Comparison of ENCODE assay signal across 8 cellular contexts in the genomic region with DNA sequence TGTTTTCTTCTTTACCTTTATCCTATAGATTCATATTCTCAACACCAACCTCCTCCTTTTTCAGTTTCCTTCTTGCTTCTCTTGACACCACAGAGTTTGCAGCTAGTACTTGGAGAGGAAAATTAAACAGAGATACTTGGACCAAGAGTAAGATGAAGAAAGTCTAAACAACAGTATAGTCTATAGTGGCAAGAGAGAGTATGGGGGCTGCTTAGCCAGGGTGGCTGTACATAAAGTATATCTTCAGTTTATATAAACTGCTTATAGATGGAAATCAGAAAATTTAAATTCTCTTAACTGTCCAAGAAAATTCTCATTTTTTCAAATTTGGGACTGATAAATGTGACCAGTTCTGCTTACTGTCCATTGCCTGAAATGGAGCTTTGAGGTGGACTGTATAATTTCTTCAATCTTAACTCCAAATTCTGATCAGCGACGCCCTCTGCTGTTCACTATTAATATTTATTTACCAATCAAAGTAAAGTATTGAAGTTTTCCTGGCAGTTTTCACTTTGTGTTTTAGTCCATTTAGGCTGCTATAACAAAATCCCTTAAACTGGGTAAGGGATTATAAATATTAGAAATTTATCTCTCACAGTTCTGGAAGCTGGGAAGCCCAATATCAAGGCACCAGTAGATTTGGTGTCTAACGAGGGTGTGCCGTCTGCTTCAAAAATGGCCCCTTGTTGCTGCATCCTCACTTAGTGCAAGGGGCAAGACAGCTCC. TPM values are rescaled to one million over a fixed set of nuclear protein-coding genes. Genes with fewer than 3 reads are reported as not detected.
A peak's percentile ranks its signal among the peaks of the same experiment; 100 is the strongest.
DNase-seq lines count a peak whose midpoint lies in the region; ATAC-seq and TF ChIP-seq lines count a peak whose summit lies in the region.

No MANE protein-coding gene starts in this region.

- H3K4me1 Mint-ChIP-seq in T-helper 1 cell treated with Interleukin-12 subunit alpha and Interleukin-12 subunit beta and Interleukin-4 antibody, amounts not matched to agents 30 μg/mL and 1 μg/mL, for 36 hours (ENCODE audit: low read depth) = peaks cover 3% of the 10 kb centered on the region

- peaks cover 27% of the 10 kb centered on the region for H3K36me3 Mint-ChIP-seq in T-helper 1 cell treated with Interleukin-12 subunit alpha and Interleukin-12 subunit beta and Interleukin-4 antibody, amounts not matched to agents 30 μg/mL and 1 μg/mL, for 36 hours (ENCODE audit: low read depth)

- peak; percentile 39 to 49 for TF ChIP-seq CTCF in fibroblast of lung (conservative IDR thresholded peaks at IDR 0.05 in 1 of 2, IDR thresholded peaks at IDR 0.05 in 1 of 2; ENCODE audit: low read depth in 1 of 2, low read length in 2 of 2)

- no peak overlapping the region for H3K27ac ChIP-seq in fibroblast of lung (ENCODE audit: insufficient read depth, low read length)

- H3K9me3 Mint-ChIP-seq in T-helper 1 cell treated with Interleukin-12 subunit alpha and Interleukin-12 subunit beta and Interleukin-4 antibody, amounts not matched to agents 30 μg/mL and 1 μg/mL, for 36 hours = peaks cover 3% of the 10 kb centered on the region

- H3K4me2 ChIP-seq in fibroblast of lung (ENCODE audit: extremely low read depth, insufficient read depth, low read length) = no peak overlapping the region

- H3K9me3 ChIP-seq in fibroblast of lung (ENCODE audit: control insufficient read depth, insufficient read depth, low read depth, low read length) = no peaks in the 10 kb centered on the region

- H2AFZ ChIP-seq in fibroblast of lung (ENCODE audit: low read length) = no peak overlapping the region

- no peaks in the 10 kb centered on the region for H4K20me1 ChIP-seq in fibroblast of lung (ENCODE audit: control insufficient read depth, extremely low read depth, insufficient read depth, low read length)

- no peak for ATAC-seq in GM21825 (IDR thresholded peaks at IDR 0.05; ENCODE audit: unreplicated experiment)

- no peaks in the 10 kb centered on the region for H3K27me3 Mint-ChIP-seq in T-helper 1 cell treated with Interleukin-12 subunit alpha and Interleukin-12 subunit beta and Interleukin-4 antibody, amounts not matched to agents 30 μg/mL and 1 μg/mL, for 36 hours (ENCODE audit: low read depth)

- H3K27me3 ChIP-seq in fibroblast of lung (ENCODE audit: control insufficient read depth, insufficient read depth, low read length) = no peaks in the 10 kb centered on the region

- H3K36me3 ChIP-seq in fibroblast of lung (ENCODE audit: control insufficient read depth, insufficient read depth, low read length) = no peaks in the 10 kb centered on the region

- H3K4me3 ChIP-seq in fibroblast of lung (replicated peaks in 1 of 4; ENCODE audit: control extremely low read depth in 1 of 4, insufficient read depth in 1 of 4, low read depth in 3 of 4, low read length in 4 of 4) = no peak overlapping the region

- no peaks in the 10 kb centered on the region for H3K79me2 ChIP-seq in fibroblast of lung (ENCODE audit: control insufficient read depth, insufficient read depth, low read length)

- H3K9ac ChIP-seq in fibroblast of lung (ENCODE audit: insufficient read depth, low read length) = no peak overlapping the region

- H3K27ac Mint-ChIP-seq in T-helper 1 cell treated with Interleukin-12 subunit alpha and Interleukin-12 subunit beta and Interleukin-4 antibody, amounts not matched to agents 30 μg/mL and 1 μg/mL, for 36 hours = peak overlapping the region; percentile 31

- DNase-seq in NCI-H146 (lab: John Stamatoyannopoulos, UW) (peak; percentile 29), NCI-H146 treated with DMSO at 0.1 percent for 48 hours (lab: John Stamatoyannopoulos, UW; ENCODE audit: unreplicated experiment) (no peak), HT1080 (ENCODE audit: low read depth) (peak; percentile 8), fibroblast of lung (ENCODE audit: low read depth in 2 of 2) (peak; percentile 25 to 51), pons (ENCODE audit: low spot score) (peak; percentile 59), NCI-H1436 (lab: John Stamatoyannopoulos, UW) (no peak)

- no peak overlapping the region for H3K4me3 Mint-ChIP-seq in T-helper 1 cell treated with Interleukin-12 subunit alpha and Interleukin-12 subunit beta and Interleukin-4 antibody, amounts not matched to agents 30 μg/mL and 1 μg/mL, for 36 hours

- no peaks in the 10 kb centered on the region for H3K4me1 ChIP-seq in fibroblast of lung (ENCODE audit: control insufficient read depth, extremely low read depth, insufficient read depth, low read length)

RNA-seq across cellular contexts. Expression of a gene that starts 14.8 kb away (rescaled TPM):
- total RNA-seq in HT1080 (2014; rRNA removed; shearing (Covaris generic)) = 9.1 and 10.6 TPM in 2 replicates
- polyA plus RNA-seq in HT1080 (2015; cell fraction: cytosol; rRNA removed) = 7.1 and 10.7 TPM in 2 replicates
- polyA plus RNA-seq in HT1080 (2015; cell fraction: nucleus; rRNA removed) = 11.9 and 14.9 TPM in 2 replicates
- total RNA-seq in fibroblast of lung = 9.8 and 10.9 TPM in 2 replicates
- polyA plus RNA-seq in fibroblast of lung = 4.4 and 5.3 TPM in 2 replicates
- polyA plus RNA-seq in fibroblast of lung (2012) = 6.3 and 6.8 TPM in 2 replicates
- polyA minus RNA-seq in fibroblast of lung (ENCODE audit: low replicate concordance) = 0.27 TPM in 1 of 2 replicates, not detected in the other

Comparison
In these comparisons a context has a peak if more than half of its experiments do, and no peak if none do; other contexts are left out.
1. DNase-seq: peak in NCI-H146 (single experiment), HT1080 (single experiment), fibroblast of lung (2 of 2) and pons (single experiment); none in NCI-H146 treated with DMSO at 0.1 percent for 48 hours (single experiment) and NCI-H1436 (single experiment).